Comparison of ENCODE assay signal across 1 cellular context in genomic region chr4:73998040-73999011, GRCh38.
TF ChIP-seq lines count a peak whose summit lies in the region.

CXCL5 (minus strand) TSS chr4:73998677; CDS start chr4:73998581, 96 bp downstream.

TF ChIP-seq in liver, 16 proteins besides CTCF, POLR2A, EP300 and RAD21 (continued from another document):
- TF ChIP-seq EGR1 (IDR thresholded peaks at IDR 0.05; ENCODE audit: low read depth in 2 of 2) (no peak), SP1 (IDR thresholded peaks at IDR 0.05) (no peak), TAF1 (conservative IDR thresholded peaks at IDR 0.05) (no peak), FOXA2 (IDR thresholded peaks at IDR 0.05) (no peak)
